ENCODE assay signal across 18 cellular contexts in genomic region chr15:82838096-82838735, GRCh38. TPM values are rescaled to one million over a fixed set of nuclear protein-coding genes. Genes with fewer than 3 reads are reported as not detected.
DNase-seq lines count a peak whose midpoint lies in the region; ATAC-seq, FAIRE-seq and TF ChIP-seq lines count a peak whose summit lies in the region.
"Had no signal": no experiment of that assay in that cellular context is flagged by ENCODE, and none has a peak within 500 bp of the region (broad histone marks: within the 10 kb centered on the region; RNA-seq: fewer than 3 reads in every experiment).

No MANE protein-coding gene starts in this region.

- peaks cover 0 to 10% (median 4%) of the 10 kb centered on the region in 11 donors for H3K9me3 Mint-ChIP-seq in naive thymus-derived CD4-positive, alpha-beta T cell
- H3K9me3 Mint-ChIP-seq in CD4-positive, alpha-beta memory T cell = peaks cover 0 to 6% (median 0%) of the 10 kb centered on the region in 8 donors

- no peak overlapping the region for H3K27ac ChIP-seq in left ventricle myocardium inferior (replicated peaks)
- H3K27ac ChIP-seq in RWPE2 (ENCODE audit: poor library complexity, severe bottlenecking) = no peak overlapping the region
- no peak overlapping the region for H3K27ac ChIP-seq in naive thymus-derived CD4-positive, alpha-beta T cell (ENCODE audit: low read depth, low read length)
- H3K27ac ChIP-seq in sigmoid colon = no peak overlapping the region
- no peak overlapping the region for H3K27ac ChIP-seq in CD4-positive, alpha-beta memory T cell (ENCODE audit: low read depth, low read length)
- H3K27ac ChIP-seq: GM23248, PC-9, SK-N-MC had no signal

- TF ChIP-seq EP300 in sigmoid colon (IDR thresholded peaks at IDR 0.05) = no peak

- FAIRE-seq in frontal cortex (lab: Jason Lieb, UNC) = no peak

- H3K4me1 Mint-ChIP-seq in naive thymus-derived CD4-positive, alpha-beta T cell = peaks cover 0 to 8% (median 4%) of the 10 kb centered on the region in 7 donors
- H3K4me1 Mint-ChIP-seq in CD4-positive, alpha-beta memory T cell = peaks cover 0 to 2% (median under 1%) of the 10 kb centered on the region in 4 donors

- H3K27ac Mint-ChIP-seq in naive thymus-derived CD4-positive, alpha-beta T cell = peak overlapping the region in 2 of 9 donors; percentile 4 to 45
- H3K27ac Mint-ChIP-seq in CD4-positive, alpha-beta memory T cell = peak overlapping the region in 3 of 7 donors; percentile 4 to 56 (median 11)

- WGBS in sigmoid colon, 2 donors = 96 to 97% methylated on average over 14 of the region's 14 CpGs

- intact Hi-C loops in left ventricle myocardium superior (cut with micrococcal nuclease) = no loop called here
- intact Hi-C loops in left ventricle myocardium inferior (cut with micrococcal nuclease) = no loop called here
- intact Hi-C loops in naive thymus-derived CD4-positive, alpha-beta T cell (cut with micrococcal nuclease) = no loop called here
- intact Hi-C loops in sigmoid colon (cut with DNase I) = no loop called here
- intact Hi-C loops in CD4-positive, alpha-beta memory T cell (cut with micrococcal nuclease) = no loop called here

- CTCF ChIA-PET in naive thymus-derived CD4-positive, alpha-beta T cell (lab: Charles Lee) = interaction anchor here (0.7 kb wide), 1 partner anchor 8 kb away, joined by 4 read pairs; no protein-coding TSS in a partner anchor
- CTCF ChIA-PET in CD4-positive, alpha-beta memory T cell (lab: Charles Lee; ENCODE audit: partially characterized antibody) = interaction anchor here (1.3 kb wide), 1 partner anchor 10 kb away, joined by 3 read pairs; no protein-coding TSS in a partner anchor

- peaks cover 6 to 59% (median 45%) of the 10 kb centered on the region in 5 donors for H3K36me3 Mint-ChIP-seq in naive thymus-derived CD4-positive, alpha-beta T cell
- H3K36me3 Mint-ChIP-seq in CD4-positive, alpha-beta memory T cell = peaks cover 39 to 41% of the 10 kb centered on the region in 2 donors

- peaks cover 5% of the 10 kb centered on the region for H3K9me3 ChIP-seq in left ventricle myocardium inferior (replicated peaks)
- H3K9me3 ChIP-seq in RWPE2 (ENCODE audit: severe bottlenecking) = peaks cover 3% of the 10 kb centered on the region
- H3K9me3 ChIP-seq in naive thymus-derived CD4-positive, alpha-beta T cell (ENCODE audit: control insufficient read depth in 2 of 3, low read length in 3 of 3) = no peaks in the 10 kb centered on the region
- no peaks in the 10 kb centered on the region for H3K9me3 ChIP-seq in sigmoid colon
- no peaks in the 10 kb centered on the region for H3K9me3 ChIP-seq in CD4-positive, alpha-beta memory T cell (ENCODE audit: control insufficient read depth in 1 of 2, low read length in 2 of 2)

- H3K27me3 Mint-ChIP-seq in naive thymus-derived CD4-positive, alpha-beta T cell = no peaks in the 10 kb centered on the region
- H3K27me3 Mint-ChIP-seq in CD4-positive, alpha-beta memory T cell = no peaks in the 10 kb centered on the region

- POLR2A ChIA-PET in naive thymus-derived CD4-positive, alpha-beta T cell (lab: Charles Lee) = no interaction called here
- POLR2A ChIA-PET in CD4-positive, alpha-beta memory T cell (lab: Charles Lee; ENCODE audit: partially characterized antibody) = interaction anchor here (1.5 kb wide), 1 partner anchor 11 kb away, joined by 4 read pairs; no protein-coding TSS in a partner anchor

- H3K4me1 ChIP-seq in left ventricle myocardium inferior (no peaks in the 10 kb centered on the region), RWPE2 (ENCODE audit: insufficient read depth, poor library complexity, severe bottlenecking) (peaks cover 8% of the 10 kb centered on the region), sigmoid colon (no peaks in the 10 kb centered on the region)
- no peaks in the 10 kb centered on the region for H3K4me1 ChIP-seq in naive thymus-derived CD4-positive, alpha-beta T cell (ENCODE audit: control insufficient read depth in 2 of 2, insufficient read depth in 2 of 2, low read length in 2 of 2)
- no peaks in the 10 kb centered on the region for H3K4me1 ChIP-seq in CD4-positive, alpha-beta memory T cell (ENCODE audit: insufficient read depth, low read length)

- TF ChIP-seq CTCF in left ventricle myocardium inferior (IDR thresholded peaks at IDR 0.05; ENCODE audit: borderline replicate concordance) = no peak
- TF ChIP-seq CTCF in RWPE2 (IDR thresholded peaks at IDR 0.05; ENCODE audit: poor library complexity, severe bottlenecking) = no peak
- no peak for TF ChIP-seq CTCF in sigmoid colon (IDR thresholded peaks at IDR 0.05)

- H3K27me3 ChIP-seq in left ventricle myocardium inferior (ENCODE audit: low read depth) = no peaks in the 10 kb centered on the region
- no peaks in the 10 kb centered on the region for H3K27me3 ChIP-seq in RWPE2 (ENCODE audit: insufficient read depth, poor library complexity, severe bottlenecking)
- H3K27me3 ChIP-seq in naive thymus-derived CD4-positive, alpha-beta T cell (ENCODE audit: control insufficient read depth in 2 of 2, insufficient read depth in 2 of 2, low read length in 2 of 2) = no peaks in the 10 kb centered on the region
- no peaks in the 10 kb centered on the region for H3K27me3 ChIP-seq in sigmoid colon
- H3K27me3 ChIP-seq in CD4-positive, alpha-beta memory T cell (ENCODE audit: insufficient read depth, low read length) = no peaks in the 10 kb centered on the region

- peaks cover 53% of the 10 kb centered on the region for H3K36me3 ChIP-seq in left ventricle myocardium inferior
- H3K36me3 ChIP-seq in RWPE2 (ENCODE audit: low read depth) = peaks cover 54% of the 10 kb centered on the region
- H3K36me3 ChIP-seq in naive thymus-derived CD4-positive, alpha-beta T cell (ENCODE audit: control insufficient read depth in 2 of 3, insufficient read depth in 3 of 3, low read length in 3 of 3) = peaks cover 12 to 39% (median 19%) of the 10 kb centered on the region in 3 experiments
- peaks cover 25 to 50% (median 41%) of the 10 kb centered on the region in 4 donors for H3K36me3 ChIP-seq in sigmoid colon
- peaks cover 31% of the 10 kb centered on the region for H3K36me3 ChIP-seq in CD4-positive, alpha-beta memory T cell (ENCODE audit: insufficient read depth, low read length)

- no peak overlapping the region for H3K4me3 Mint-ChIP-seq in naive thymus-derived CD4-positive, alpha-beta T cell
- no peak overlapping the region for H3K4me3 Mint-ChIP-seq in CD4-positive, alpha-beta memory T cell
- H3K4me3 Mint-ChIP-seq: CD14-positive monocyte had no signal

- ATAC-seq in left ventricle myocardium superior (peak; percentile 19), RWPE2 (ENCODE audit: low read depth) (peak; percentile 21; the same call in 2 of the 3 replicates)
- peak; percentile 26 for ATAC-seq in naive thymus-derived CD4-positive, alpha-beta T cell
- ATAC-seq: HCT116, Right ventricle myocardium inferior had no signal

- DNase-seq in left ventricle myocardium superior (no peak), left ventricle myocardium inferior (no peak), RWPE2 (ENCODE audit: low spot score) (no peak), sigmoid colon (no peak), frontal cortex (ENCODE audit: low spot score in 2 of 2) (no peak)
- no peak for DNase-seq in naive thymus-derived CD4-positive, alpha-beta T cell
- no peak for DNase-seq in CD4-positive, alpha-beta memory T cell
- DNase-seq: GM23248, KBM-7, NCI-H1436, NCI-H2081, NCI-H510A treated with DMSO at 0.1 percent for 48 hours, PC-9 had no signal

- H3K4me3 ChIP-seq in left ventricle myocardium inferior (no peak overlapping the region), RWPE2 (ENCODE audit: severe bottlenecking) (no peak overlapping the region), sigmoid colon (no peak overlapping the region)
- H3K4me3 ChIP-seq in naive thymus-derived CD4-positive, alpha-beta T cell (ENCODE audit: low read length) = no peak overlapping the region
- no peak overlapping the region for H3K4me3 ChIP-seq in CD4-positive, alpha-beta memory T cell (ENCODE audit: low read length in 2 of 2)
- H3K4me3 ChIP-seq: GM23248, PC-9, SK-N-MC had no signal

- TF ChIP-seq POLR2A in sigmoid colon (IDR thresholded peaks at IDR 0.05) = no peak

RNA-seq across cellular contexts. Expression of gene WHAMM, which starts 28.8 kb away (rescaled TPM):
- 6.4 TPM for total RNA-seq in left ventricle myocardium superior
- 5.4 TPM for total RNA-seq in left ventricle myocardium inferior
- 10 to 100 TPM; 14.1 to 72.2 (median 37.1) TPM for total RNA-seq in naive thymus-derived CD4-positive, alpha-beta T cell
- 1 to 10 TPM; 3.5 to 4.5 TPM for polyA plus RNA-seq in naive thymus-derived CD4-positive, alpha-beta T cell
- 10 to 100 TPM in 1 of 4 donors, 1 to 10 TPM in 3; 7.6 to 10.5 (median 9.0) TPM for total RNA-seq in sigmoid colon
- polyA plus RNA-seq in sigmoid colon = 1 to 10 TPM; 4.4 to 6.3 (median 4.8) TPM
- 10 to 100 TPM; 31.6 to 33.5 TPM for total RNA-seq in CD4-positive, alpha-beta memory T cell
- 1 to 10 TPM; 2.2 to 7.1 TPM for polyA plus RNA-seq in CD4-positive, alpha-beta memory T cell
- total RNA-seq in frontal cortex = 4.9 TPM

RNA-seq across cellular contexts. Expression of gene FSD2, which starts 32.3 kb away (rescaled TPM):
- 150 TPM for total RNA-seq in left ventricle myocardium superior
- 108 TPM for total RNA-seq in left ventricle myocardium inferior
- total RNA-seq in naive thymus-derived CD4-positive, alpha-beta T cell = not detected
- not detected for polyA plus RNA-seq in naive thymus-derived CD4-positive, alpha-beta T cell
- total RNA-seq in sigmoid colon = not detected
- not detected for polyA plus RNA-seq in sigmoid colon
- not detected for total RNA-seq in CD4-positive, alpha-beta memory T cell
- polyA plus RNA-seq in CD4-positive, alpha-beta memory T cell = under 1 TPM; 0.08 to 0.11 TPM
- not detected for total RNA-seq in frontal cortex
- total RNA-seq: A673, GM23248, PC-9 had no signal

Comparison
In these comparisons a context has a peak if more than half of its experiments do, and no peak if none do; other contexts are left out.
1. RNA of gene FSD2, which starts 32.3 kb away (total RNA-seq): 150 TPM in left ventricle myocardium superior (single experiment) and 108 TPM in left ventricle myocardium inferior (single experiment); not detected in CD4-positive, alpha-beta memory T cell, not detected in naive thymus-derived CD4-positive, alpha-beta T cell, not detected in sigmoid colon and not detected in frontal cortex (single experiment); every median in the first group is over 100 times any median in the second.
2. Peak in every context shown above with its lines, with median percentiles within 50 percentile points of each other: ATAC-seq.